In the genomic region with DNA sequence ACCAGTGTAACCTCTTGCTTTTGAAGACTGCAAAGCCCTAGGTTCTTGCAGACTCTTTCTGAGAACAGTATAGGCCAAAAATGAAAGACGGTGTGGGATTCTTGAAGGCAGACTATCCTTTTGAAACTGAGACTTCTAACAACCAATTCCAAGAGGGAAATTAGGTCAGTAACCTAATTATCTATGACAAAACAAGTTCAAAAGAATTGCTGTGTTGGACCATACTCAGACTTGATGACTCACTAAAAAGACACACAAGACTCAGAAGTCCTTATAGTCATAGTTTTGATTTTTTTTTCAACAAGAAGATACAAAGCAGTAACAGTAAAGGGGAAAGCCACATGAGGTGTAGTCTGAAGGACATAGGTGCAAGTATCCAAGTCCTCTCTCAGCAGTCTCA, we compare ENCODE assay signal across 1 cellular context.
TF ChIP-seq lines count a peak whose summit lies in the region.

No MANE protein-coding gene starts in this region.

TF ChIP-seq in endothelial cell of umbilical vein, 7 proteins besides CTCF, POLR2A, EP300 and RAD21:
- TF ChIP-seq MYC (IDR thresholded peaks at IDR 0.05; ENCODE audit: low read depth, low read length) (no peak), MAX (IDR thresholded peaks at IDR 0.05; ENCODE audit: insufficient read depth, insufficient read length) (no peak), EZH2 (IDR thresholded peaks at IDR 0.05; ENCODE audit: borderline replicate concordance, low read depth, low read length, severe bottlenecking) (no peak), JUN (IDR thresholded peaks at IDR 0.05; ENCODE audit: borderline replicate concordance, insufficient read depth, insufficient read length, low read depth) (peak; percentile 5), POLR2AphosphoS5 (IDR thresholded peaks at IDR 0.05; ENCODE audit: insufficient read depth, low read depth, low read length) (no peak), GATA2 (IDR thresholded peaks at IDR 0.05; ENCODE audit: insufficient read depth, insufficient read length, low read depth, low read length) (no peak), FOS (IDR thresholded peaks at IDR 0.05; ENCODE audit: borderline replicate concordance, insufficient read depth, low read length) (no peak)
TF ChIP-seq in endothelial cell of umbilical vein: peak in this region for 1.
